23 cellular contexts compared by ENCODE assay signal in genomic region chr21:42691901-42692559, GRCh38.
"Had no signal": no experiment of that assay in that cellular context is flagged by ENCODE, and none has a peak within 500 bp of the region (broad histone marks: within the 10 kb centered on the region; RNA-seq: fewer than 3 reads in every experiment).

No MANE protein-coding gene starts in this region.

- H3K27ac ChIP-seq: HL-60, SJSA1, SK-N-MC had no signal

- H3K9me3 ChIP-seq: MG63, SJSA1 had no signal

- H3K27me3 ChIP-seq: SJSA1 had no signal

- H3K36me3 ChIP-seq: MG63, SJSA1 had no signal

- H3K4me1 ChIP-seq: SJSA1 had no signal

- DNase-seq: Karpas-422, KG1, MG63, NCI-H1092, NCI-H1105 treated with DMSO at 0.1 percent for 48 hours, NCI-H1417 treated with DMSO at 0.1 percent for 48 hours, NCI-H146, NCI-H1694 treated with DMSO at 0.1 percent for 48 hours, NCI-H1930, NCI-H2081 treated with DMSO at 0.1 percent for 48 hours, NCI-H2171, NCI-H226, NCI-H446, NCI-H510A, NCI-H524 treated with DMSO at 0.1 percent for 48 hours, NCI-H69, NCI-H774, Right ventricle myocardium superior, RPMI8226, SIG-M5 had no signal

- H3K4me3 ChIP-seq: MG63, SJSA1, SK-N-MC had no signal
